In genomic region chr3:72776-73175, GRCh38 we compare ENCODE assay signal across 1 cellular context.
TF ChIP-seq lines count a peak whose summit lies in the region.

No MANE protein-coding gene starts in this region.

TF ChIP-seq in GM12878, 131 proteins besides CTCF, POLR2A, EP300 and RAD21 (continued from another document):
- TF ChIP-seq ZBTB40 (IDR thresholded peaks at IDR 0.05; ENCODE audit: borderline replicate concordance) (no peak), MYB (IDR thresholded peaks at IDR 0.05; ENCODE audit: borderline replicate concordance, low read depth, low read length) (no peak), E4F1 (IDR thresholded peaks at IDR 0.05; ENCODE audit: borderline replicate concordance, partially characterized antibody) (no peak), RUNX3 (IDR thresholded peaks at IDR 0.05; ENCODE audit: low read length) (no peak)
